ENCODE assay signal across 9 cellular contexts in genomic region chr3:40523781-40524180, GRCh38. TPM values are rescaled to one million over a fixed set of nuclear protein-coding genes. Genes with fewer than 3 reads are reported as not detected.
DNase-seq lines count a peak whose midpoint lies in the region; ATAC-seq and TF ChIP-seq lines count a peak whose summit lies in the region.
"Had no signal": no experiment of that assay in that cellular context is flagged by ENCODE, and none has a peak within 500 bp of the region (broad histone marks: within the 10 kb centered on the region; RNA-seq: fewer than 3 reads in every experiment).

No MANE protein-coding gene starts in this region.

- no peak for TF ChIP-seq POLR2A in testis (IDR thresholded peaks at IDR 0.05)

- H3K27me3 Mint-ChIP-seq in activated CD4-positive, alpha-beta T cell treated with anti-CD3 and anti-CD28 coated beads, Interleukin-2, amount 10 ng/mL, durations not matched to agents 24 days and 14 days, result no peaks in the 10 kb centered on the region
- H3K27me3 Mint-ChIP-seq in activated naive CD8-positive, alpha-beta T cell, result no peaks in the 10 kb centered on the region

- H3K4me3 ChIP-seq in lower lobe of right lung (no peak overlapping the region), testis (no peak overlapping the region)

- peak overlapping the region; percentile 92 for H3K4me3 Mint-ChIP-seq in activated CD4-positive, alpha-beta T cell treated with anti-CD3 and anti-CD28 coated beads, Interleukin-2, amount 10 ng/mL, durations not matched to agents 24 days and 14 days
- H3K4me3 Mint-ChIP-seq in activated naive CD8-positive, alpha-beta T cell, result peak overlapping the region; percentile 97

- H3K36me3 Mint-ChIP-seq in activated CD4-positive, alpha-beta T cell treated with anti-CD3 and anti-CD28 coated beads, Interleukin-2, amount 10 ng/mL, durations not matched to agents 24 days and 14 days (ENCODE audit: low read depth), result peaks cover 33% of the 10 kb centered on the region
- peaks cover 17% of the 10 kb centered on the region for H3K36me3 Mint-ChIP-seq in activated naive CD8-positive, alpha-beta T cell

- peak overlapping the region; percentile 85 for H3K27ac Mint-ChIP-seq in activated CD4-positive, alpha-beta T cell treated with anti-CD3 and anti-CD28 coated beads, Interleukin-2, amount 10 ng/mL, durations not matched to agents 24 days and 14 days
- H3K27ac Mint-ChIP-seq in activated naive CD8-positive, alpha-beta T cell, result peak overlapping the region; percentile 81

- peaks cover 7% of the 10 kb centered on the region for H3K9me3 Mint-ChIP-seq in activated CD4-positive, alpha-beta T cell treated with anti-CD3 and anti-CD28 coated beads, Interleukin-2, amount 10 ng/mL, durations not matched to agents 24 days and 14 days
- no peaks in the 10 kb centered on the region for H3K9me3 Mint-ChIP-seq in activated naive CD8-positive, alpha-beta T cell (ENCODE audit: low read depth)

- ATAC-seq in lower lobe of right lung, result no peak
- no peak for ATAC-seq in HG03378 (IDR thresholded peaks at IDR 0.05; ENCODE audit: unreplicated experiment)
- no peak for ATAC-seq in GM19397 (IDR thresholded peaks at IDR 0.05; ENCODE audit: unreplicated experiment)

- H3K27ac ChIP-seq in lower lobe of right lung, result peak overlapping the region; percentile 86
- H3K27ac ChIP-seq in testis, result peak overlapping the region; percentile 78 to 87

- H3K4me1 ChIP-seq in lower lobe of right lung, result peaks cover 13% of the 10 kb centered on the region
- H3K4me1 ChIP-seq in testis, result peaks cover 4% of the 10 kb centered on the region

- WGBS in testis, 2 donors, result 40 to 44% methylated on average over 2 of the region's 2 CpGs

- H3K9me3 ChIP-seq in lower lobe of right lung (no peaks in the 10 kb centered on the region), testis (no peaks in the 10 kb centered on the region)

- H3K36me3 ChIP-seq in lower lobe of right lung, result peaks cover 21% of the 10 kb centered on the region
- no peaks in the 10 kb centered on the region for H3K36me3 ChIP-seq in testis (ENCODE audit: low read depth, missing control alignments)

- intact Hi-C loops in activated CD4-positive, alpha-beta T cell treated with anti-CD3 and anti-CD28 coated beads, Interleukin-2, amount 10 ng/mL, durations not matched to agents 24 days and 14 days (cut with micrococcal nuclease), result loop anchor here (1.0 to 5.0 kb wide), 6 partner anchors 19 to 679 kb away; partner anchors contain the start of genes EIF1B, RPL14 and ZNF619
- intact Hi-C loops in lower lobe of right lung (cut with DNase I) (no loop called here), testis (cut with DNase I; ENCODE audit: low total_unique reads) (no loop called here)

- TF ChIP-seq CTCF in lower lobe of right lung (IDR thresholded peaks at IDR 0.05), result no peak
- TF ChIP-seq CTCF in testis (IDR thresholded peaks at IDR 0.05), result no peak

- peaks cover 20% of the 10 kb centered on the region for H3K4me1 Mint-ChIP-seq in activated CD4-positive, alpha-beta T cell treated with anti-CD3 and anti-CD28 coated beads, Interleukin-2, amount 10 ng/mL, durations not matched to agents 24 days and 14 days
- peaks cover 30% of the 10 kb centered on the region for H3K4me1 Mint-ChIP-seq in activated naive CD8-positive, alpha-beta T cell (ENCODE audit: low read depth)

- no peak for DNase-seq in activated CD4-positive, alpha-beta T cell treated with anti-CD3 and anti-CD28 coated beads, Interleukin-2, amount 10 ng/mL, durations not matched to agents 24 days and 14 days
- no peak for DNase-seq in activated CD4-positive, alpha-beta T cell treated with anti-CD3 and anti-CD28 coated beads, Interleukin-2, amount 50 U/mL, for 48 hours
- no peak for DNase-seq in lower lobe of right lung
- no peak for DNase-seq in testis
- DNase-seq in activated gamma-delta T cell treated with Interleukin-2 at 50 U/mL for 16 hours, result no peak
- DNase-seq: SIG-M5 had no signal

- H3K27me3 ChIP-seq in lower lobe of right lung (ENCODE audit: low read depth) (no peaks in the 10 kb centered on the region), testis (no peaks in the 10 kb centered on the region)

RNA-seq across cellular contexts. Expression of gene ZNF621, which starts 1.0 kb away (rescaled TPM):
- 18.6 and 19.2 TPM in 2 replicates for total RNA-seq in activated CD4-positive, alpha-beta T cell treated with anti-CD3 and anti-CD28 coated beads, Interleukin-2, amount 10 ng/mL, durations not matched to agents 24 days and 14 days
- total RNA-seq in lower lobe of right lung, result 19.9 TPM
- total RNA-seq in testis, result 10 to 100 TPM; 19.0 to 19.7 TPM
- polyA plus RNA-seq in testis (ENCODE audit: insufficient read depth, low read depth, low replicate concordance), result 17.2 TPM

RNA-seq across cellular contexts. Expression of gene ZNF620, which starts 17.9 kb away (rescaled TPM):
- 4.9 and 5.6 TPM in 2 replicates for total RNA-seq in activated CD4-positive, alpha-beta T cell treated with anti-CD3 and anti-CD28 coated beads, Interleukin-2, amount 10 ng/mL, durations not matched to agents 24 days and 14 days
- total RNA-seq in lower lobe of right lung, result 6.4 TPM
- total RNA-seq in testis, result 1 to 10 TPM; 3.7 to 4.2 TPM
- polyA plus RNA-seq in testis (ENCODE audit: insufficient read depth, low read depth, low replicate concordance), result 1.6 TPM

RNA-seq across cellular contexts. Expression of gene ZNF619, which starts 46.9 kb away (rescaled TPM):
- total RNA-seq in activated CD4-positive, alpha-beta T cell treated with anti-CD3 and anti-CD28 coated beads, Interleukin-2, amount 10 ng/mL, durations not matched to agents 24 days and 14 days, result 6.1 and 8.4 TPM in 2 replicates
- total RNA-seq in lower lobe of right lung, result 8.6 TPM
- 1 to 10 TPM; 4.1 to 4.4 TPM for total RNA-seq in testis
- 3.0 TPM for polyA plus RNA-seq in testis (ENCODE audit: insufficient read depth, low read depth, low replicate concordance)
